1 cellular context compared by ENCODE assay signal in the genomic region with DNA sequence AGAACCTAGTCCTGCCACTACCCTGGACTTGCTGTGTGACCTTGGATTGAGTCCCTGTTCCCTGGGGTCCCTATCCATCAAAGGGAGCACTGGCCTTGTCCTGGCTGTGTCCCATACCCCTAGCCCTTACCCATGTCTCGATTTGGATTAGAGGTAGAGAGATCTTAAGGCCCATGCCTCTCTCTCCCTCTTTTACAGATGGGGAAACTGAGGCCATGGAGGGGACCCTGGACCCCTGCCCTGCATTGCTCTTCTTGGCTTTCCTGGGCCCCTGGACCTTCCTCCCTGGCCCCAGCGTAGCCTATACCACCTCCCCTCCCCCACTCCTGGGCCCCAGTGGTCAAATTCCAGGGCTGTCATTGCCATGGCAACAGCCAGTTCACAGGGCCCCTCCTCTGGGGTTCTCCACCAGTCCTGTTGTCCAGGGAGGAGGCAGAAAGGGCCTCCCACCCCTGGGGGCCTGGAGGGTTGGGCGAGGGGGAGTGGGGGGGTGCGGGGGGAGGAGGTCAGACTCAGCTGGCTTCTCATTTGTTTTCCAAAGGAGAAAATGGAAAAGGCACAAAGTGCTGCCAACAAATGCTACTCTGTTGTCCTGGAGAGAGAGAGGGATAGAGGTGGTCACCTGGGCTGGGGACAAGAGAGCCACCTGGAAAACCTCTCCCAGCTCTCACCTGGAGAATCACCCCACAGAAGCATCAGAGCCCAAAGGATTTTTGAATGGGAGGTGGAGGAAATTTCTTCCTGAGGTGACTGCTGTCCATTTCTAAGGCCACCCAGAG.
A peak's percentile ranks its signal among the peaks of the same experiment; 100 is the strongest.
TF ChIP-seq lines count a peak whose summit lies in the region.

No MANE protein-coding gene starts in this region.

TF ChIP-seq in HepG2, 621 proteins besides CTCF, POLR2A, EP300 and RAD21 (continues in another document):
- no peak for TF ChIP-seq ARNTL (CRISPR knock-in tag; IDR thresholded peaks at IDR 0.05)
- TF ChIP-seq ZBTB7B (CRISPR knock-in tag; IDR thresholded peaks at IDR 0.05) = peak; percentile 82
- TF ChIP-seq, protein P1, sequence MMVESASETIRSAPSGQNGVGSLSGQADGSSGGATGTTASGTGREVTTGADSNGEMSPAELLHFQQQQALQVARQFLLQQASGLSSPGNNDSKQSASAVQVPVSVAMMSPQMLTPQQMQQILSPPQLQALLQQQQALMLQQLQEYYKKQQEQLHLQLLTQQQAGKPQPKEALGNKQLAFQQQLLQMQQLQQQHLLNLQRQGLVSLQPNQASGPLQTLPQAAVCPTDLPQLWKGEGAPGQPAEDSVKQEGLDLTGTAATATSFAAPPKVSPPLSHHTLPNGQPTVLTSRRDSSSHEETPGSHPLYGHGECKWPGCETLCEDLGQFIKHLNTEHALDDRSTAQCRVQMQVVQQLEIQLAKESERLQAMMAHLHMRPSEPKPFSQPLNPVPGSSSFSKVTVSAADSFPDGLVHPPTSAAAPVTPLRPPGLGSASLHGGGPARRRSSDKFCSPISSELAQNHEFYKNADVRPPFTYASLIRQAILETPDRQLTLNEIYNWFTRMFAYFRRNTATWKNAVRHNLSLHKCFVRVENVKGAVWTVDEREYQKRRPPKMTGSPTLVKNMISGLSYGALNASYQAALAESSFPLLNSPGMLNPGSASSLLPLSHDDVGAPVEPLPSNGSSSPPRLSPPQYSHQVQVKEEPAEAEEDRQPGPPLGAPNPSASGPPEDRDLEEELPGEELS (CRISPR knock-in tag; IDR thresholded peaks at IDR 0.05) = peak; percentile 75
- TF ChIP-seq ZSCAN29 (CRISPR knock-in tag; conservative IDR thresholded peaks at IDR 0.05) = peak; percentile 73
- no peak for TF ChIP-seq ATM (IDR thresholded peaks at IDR 0.05; ENCODE audit: borderline replicate concordance)
- TF ChIP-seq, protein P2, sequence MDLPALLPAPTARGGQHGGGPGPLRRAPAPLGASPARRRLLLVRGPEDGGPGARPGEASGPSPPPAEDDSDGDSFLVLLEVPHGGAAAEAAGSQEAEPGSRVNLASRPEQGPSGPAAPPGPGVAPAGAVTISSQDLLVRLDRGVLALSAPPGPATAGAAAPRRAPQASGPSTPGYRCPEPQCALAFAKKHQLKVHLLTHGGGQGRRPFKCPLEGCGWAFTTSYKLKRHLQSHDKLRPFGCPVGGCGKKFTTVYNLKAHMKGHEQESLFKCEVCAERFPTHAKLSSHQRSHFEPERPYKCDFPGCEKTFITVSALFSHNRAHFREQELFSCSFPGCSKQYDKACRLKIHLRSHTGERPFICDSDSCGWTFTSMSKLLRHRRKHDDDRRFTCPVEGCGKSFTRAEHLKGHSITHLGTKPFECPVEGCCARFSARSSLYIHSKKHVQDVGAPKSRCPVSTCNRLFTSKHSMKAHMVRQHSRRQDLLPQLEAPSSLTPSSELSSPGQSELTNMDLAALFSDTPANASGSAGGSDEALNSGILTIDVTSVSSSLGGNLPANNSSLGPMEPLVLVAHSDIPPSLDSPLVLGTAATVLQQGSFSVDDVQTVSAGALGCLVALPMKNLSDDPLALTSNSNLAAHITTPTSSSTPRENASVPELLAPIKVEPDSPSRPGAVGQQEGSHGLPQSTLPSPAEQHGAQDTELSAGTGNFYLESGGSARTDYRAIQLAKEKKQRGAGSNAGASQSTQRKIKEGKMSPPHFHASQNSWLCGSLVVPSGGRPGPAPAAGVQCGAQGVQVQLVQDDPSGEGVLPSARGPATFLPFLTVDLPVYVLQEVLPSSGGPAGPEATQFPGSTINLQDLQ (CRISPR knock-in tag; IDR thresholded peaks at IDR 0.05) = no peak
- peak; percentile 69 for TF ChIP-seq PRPF4 (IDR thresholded peaks at IDR 0.05; ENCODE audit: low read depth, low read length, poor library complexity, severe bottlenecking)
- TF ChIP-seq ZNF224 (CRISPR knock-in tag; IDR thresholded peaks at IDR 0.05) = no peak
- peak; percentile 76 for TF ChIP-seq RXRA (CRISPR knock-in tag; IDR thresholded peaks at IDR 0.05)
- TF ChIP-seq, protein P3, sequence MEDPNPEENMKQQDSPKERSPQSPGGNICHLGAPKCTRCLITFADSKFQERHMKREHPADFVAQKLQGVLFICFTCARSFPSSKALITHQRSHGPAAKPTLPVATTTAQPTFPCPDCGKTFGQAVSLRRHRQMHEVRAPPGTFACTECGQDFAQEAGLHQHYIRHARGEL (CRISPR knock-in tag; IDR thresholded peaks at IDR 0.05) = no peak
- TF ChIP-seq, protein P4, sequence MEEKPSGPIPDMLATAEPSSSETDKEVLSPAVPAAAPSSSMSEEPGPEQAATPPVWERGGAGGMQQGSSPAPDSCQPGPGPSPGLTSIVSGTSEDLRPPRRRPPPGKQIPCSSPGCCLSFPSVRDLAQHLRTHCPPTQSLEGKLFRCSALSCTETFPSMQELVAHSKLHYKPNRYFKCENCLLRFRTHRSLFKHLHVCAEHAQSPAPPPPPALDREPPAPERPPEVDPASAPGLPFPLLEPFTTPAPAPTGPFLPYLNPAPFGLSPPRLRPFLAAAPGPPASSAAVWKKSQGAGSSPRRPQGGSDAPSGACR (CRISPR knock-in tag; IDR thresholded peaks at IDR 0.05) = 0 out of 2 replicates have a peak, but pooled peaks have one; percentile 18
- no peak for TF ChIP-seq ADNP (CRISPR knock-in tag; IDR thresholded peaks at IDR 0.05)
- no peak for TF ChIP-seq ZNF3 (CRISPR knock-in tag; IDR thresholded peaks at IDR 0.05)
- TF ChIP-seq, protein P5, sequence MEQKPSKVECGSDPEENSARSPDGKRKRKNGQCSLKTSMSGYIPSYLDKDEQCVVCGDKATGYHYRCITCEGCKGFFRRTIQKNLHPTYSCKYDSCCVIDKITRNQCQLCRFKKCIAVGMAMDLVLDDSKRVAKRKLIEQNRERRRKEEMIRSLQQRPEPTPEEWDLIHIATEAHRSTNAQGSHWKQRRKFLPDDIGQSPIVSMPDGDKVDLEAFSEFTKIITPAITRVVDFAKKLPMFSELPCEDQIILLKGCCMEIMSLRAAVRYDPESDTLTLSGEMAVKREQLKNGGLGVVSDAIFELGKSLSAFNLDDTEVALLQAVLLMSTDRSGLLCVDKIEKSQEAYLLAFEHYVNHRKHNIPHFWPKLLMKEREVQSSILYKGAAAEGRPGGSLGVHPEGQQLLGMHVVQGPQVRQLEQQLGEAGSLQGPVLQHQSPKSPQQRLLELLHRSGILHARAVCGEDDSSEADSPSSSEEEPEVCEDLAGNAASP (CRISPR knock-in tag; IDR thresholded peaks at IDR 0.05; ENCODE audit: borderline replicate concordance) = peak; percentile 60; the same call in 1 of the 2 replicates
- TF ChIP-seq, protein P6, sequence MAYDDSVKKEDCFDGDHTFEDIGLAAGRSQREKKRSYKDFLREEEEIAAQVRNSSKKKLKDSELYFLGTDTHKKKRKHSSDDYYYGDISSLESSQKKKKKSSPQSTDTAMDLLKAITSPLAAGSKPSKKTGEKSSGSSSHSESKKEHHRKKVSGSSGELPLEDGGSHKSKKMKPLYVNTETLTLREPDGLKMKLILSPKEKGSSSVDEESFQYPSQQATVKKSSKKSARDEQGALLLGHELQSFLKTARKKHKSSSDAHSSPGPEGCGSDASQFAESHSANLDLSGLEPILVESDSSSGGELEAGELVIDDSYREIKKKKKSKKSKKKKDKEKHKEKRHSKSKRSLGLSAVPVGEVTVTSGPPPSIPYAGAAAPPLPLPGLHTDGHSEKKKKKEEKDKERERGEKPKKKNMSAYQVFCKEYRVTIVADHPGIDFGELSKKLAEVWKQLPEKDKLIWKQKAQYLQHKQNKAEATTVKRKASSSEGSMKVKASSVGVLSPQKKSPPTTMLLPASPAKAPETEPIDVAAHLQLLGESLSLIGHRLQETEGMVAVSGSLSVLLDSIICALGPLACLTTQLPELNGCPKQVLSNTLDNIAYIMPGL (CRISPR knock-in tag; IDR thresholded peaks at IDR 0.05; ENCODE audit: borderline replicate concordance in 1 of 2, low read depth in 1 of 2) = 0 out of 4 replicates have a peak, but pooled peaks of 1 of the 2 experiments have one; percentile 15
- TF ChIP-seq ZNF572 (CRISPR knock-in tag; IDR thresholded peaks at IDR 0.05) = 0 out of 2 replicates have a peak, but pooled peaks have one; percentile 57
- TF ChIP-seq TSC22D2 (CRISPR knock-in tag; IDR thresholded peaks at IDR 0.05; ENCODE audit: borderline replicate concordance) = no peak
- no peak for TF ChIP-seq SCMH1 (CRISPR knock-in tag; IDR thresholded peaks at IDR 0.05; ENCODE audit: borderline replicate concordance)
- no peak for TF ChIP-seq LCORL (IDR thresholded peaks at IDR 0.05)
- peak; percentile 96 for TF ChIP-seq LCORL (CRISPR knock-in tag; IDR thresholded peaks at IDR 0.05)
- no peak for TF ChIP-seq MBNL3 (CRISPR knock-in tag; conservative IDR thresholded peaks at IDR 0.05)
- TF ChIP-seq ZNF260 (CRISPR knock-in tag; IDR thresholded peaks at IDR 0.05; ENCODE audit: borderline replicate concordance, low read depth) = no peak
- TF ChIP-seq, protein P7, sequence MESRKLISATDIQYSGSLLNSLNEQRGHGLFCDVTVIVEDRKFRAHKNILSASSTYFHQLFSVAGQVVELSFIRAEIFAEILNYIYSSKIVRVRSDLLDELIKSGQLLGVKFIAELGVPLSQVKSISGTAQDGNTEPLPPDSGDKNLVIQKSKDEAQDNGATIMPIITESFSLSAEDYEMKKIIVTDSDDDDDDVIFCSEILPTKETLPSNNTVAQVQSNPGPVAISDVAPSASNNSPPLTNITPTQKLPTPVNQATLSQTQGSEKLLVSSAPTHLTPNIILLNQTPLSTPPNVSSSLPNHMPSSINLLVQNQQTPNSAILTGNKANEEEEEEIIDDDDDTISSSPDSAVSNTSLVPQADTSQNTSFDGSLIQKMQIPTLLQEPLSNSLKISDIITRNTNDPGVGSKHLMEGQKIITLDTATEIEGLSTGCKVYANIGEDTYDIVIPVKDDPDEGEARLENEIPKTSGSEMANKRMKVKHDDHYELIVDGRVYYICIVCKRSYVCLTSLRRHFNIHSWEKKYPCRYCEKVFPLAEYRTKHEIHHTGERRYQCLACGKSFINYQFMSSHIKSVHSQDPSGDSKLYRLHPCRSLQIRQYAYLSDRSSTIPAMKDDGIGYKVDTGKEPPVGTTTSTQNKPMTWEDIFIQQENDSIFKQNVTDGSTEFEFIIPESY (CRISPR knock-in tag; IDR thresholded peaks at IDR 0.05) = peak; percentile 42; the same call in 1 of the 2 replicates
- peak; percentile 13 for TF ChIP-seq ZNF883 (CRISPR knock-in tag; IDR thresholded peaks at IDR 0.05; ENCODE audit: not compliant biosample characterization)
- TF ChIP-seq, protein P8, sequence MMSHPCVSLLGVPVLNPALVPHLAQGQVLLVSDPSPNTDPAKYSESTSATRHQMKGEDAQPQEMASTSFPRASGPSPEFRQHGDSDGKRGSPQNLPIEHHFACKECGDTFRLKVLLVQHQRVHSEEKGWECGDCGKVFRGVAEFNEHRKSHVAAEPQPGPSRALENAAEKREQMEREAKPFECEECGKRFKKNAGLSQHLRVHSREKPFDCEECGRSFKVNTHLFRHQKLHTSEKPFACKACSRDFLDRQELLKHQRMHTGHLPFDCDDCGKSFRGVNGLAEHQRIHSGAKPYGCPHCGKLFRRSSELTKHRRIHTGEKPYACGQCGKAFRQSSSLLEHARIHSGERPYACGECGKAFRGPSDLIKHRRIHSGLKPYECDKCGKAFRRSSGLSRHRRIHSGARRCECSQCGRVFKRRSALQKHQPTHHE (CRISPR knock-in tag; IDR thresholded peaks at IDR 0.05; ENCODE audit: borderline replicate concordance) = 0 out of 2 replicates have a peak, but pooled peaks have one; percentile 30
- no peak for TF ChIP-seq ZNF550 (CRISPR knock-in tag; IDR thresholded peaks at IDR 0.05; ENCODE audit: borderline replicate concordance)
- TF ChIP-seq, protein P9, sequence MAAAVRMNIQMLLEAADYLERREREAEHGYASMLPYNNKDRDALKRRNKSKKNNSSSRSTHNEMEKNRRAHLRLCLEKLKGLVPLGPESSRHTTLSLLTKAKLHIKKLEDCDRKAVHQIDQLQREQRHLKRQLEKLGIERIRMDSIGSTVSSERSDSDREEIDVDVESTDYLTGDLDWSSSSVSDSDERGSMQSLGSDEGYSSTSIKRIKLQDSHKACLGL (CRISPR knock-in tag; IDR thresholded peaks at IDR 0.05) = no peak
- no peak; the same call in none of the 2 replicates for TF ChIP-seq ZBTB7A (CRISPR knock-in tag; IDR thresholded peaks at IDR 0.05)
- TF ChIP-seq, protein P10, sequence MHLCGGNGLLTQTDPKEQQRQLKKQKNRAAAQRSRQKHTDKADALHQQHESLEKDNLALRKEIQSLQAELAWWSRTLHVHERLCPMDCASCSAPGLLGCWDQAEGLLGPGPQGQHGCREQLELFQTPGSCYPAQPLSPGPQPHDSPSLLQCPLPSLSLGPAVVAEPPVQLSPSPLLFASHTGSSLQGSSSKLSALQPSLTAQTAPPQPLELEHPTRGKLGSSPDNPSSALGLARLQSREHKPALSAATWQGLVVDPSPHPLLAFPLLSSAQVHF (CRISPR knock-in tag; IDR thresholded peaks at IDR 0.05) = no peak
- no peak for TF ChIP-seq AGO2 (optimal IDR thresholded peaks at IDR 0.05; ENCODE audit: low read depth, low read length)
- no peak for TF ChIP-seq NCOA5 (CRISPR knock-in tag; IDR thresholded peaks at IDR 0.05)
- TF ChIP-seq, protein P11, sequence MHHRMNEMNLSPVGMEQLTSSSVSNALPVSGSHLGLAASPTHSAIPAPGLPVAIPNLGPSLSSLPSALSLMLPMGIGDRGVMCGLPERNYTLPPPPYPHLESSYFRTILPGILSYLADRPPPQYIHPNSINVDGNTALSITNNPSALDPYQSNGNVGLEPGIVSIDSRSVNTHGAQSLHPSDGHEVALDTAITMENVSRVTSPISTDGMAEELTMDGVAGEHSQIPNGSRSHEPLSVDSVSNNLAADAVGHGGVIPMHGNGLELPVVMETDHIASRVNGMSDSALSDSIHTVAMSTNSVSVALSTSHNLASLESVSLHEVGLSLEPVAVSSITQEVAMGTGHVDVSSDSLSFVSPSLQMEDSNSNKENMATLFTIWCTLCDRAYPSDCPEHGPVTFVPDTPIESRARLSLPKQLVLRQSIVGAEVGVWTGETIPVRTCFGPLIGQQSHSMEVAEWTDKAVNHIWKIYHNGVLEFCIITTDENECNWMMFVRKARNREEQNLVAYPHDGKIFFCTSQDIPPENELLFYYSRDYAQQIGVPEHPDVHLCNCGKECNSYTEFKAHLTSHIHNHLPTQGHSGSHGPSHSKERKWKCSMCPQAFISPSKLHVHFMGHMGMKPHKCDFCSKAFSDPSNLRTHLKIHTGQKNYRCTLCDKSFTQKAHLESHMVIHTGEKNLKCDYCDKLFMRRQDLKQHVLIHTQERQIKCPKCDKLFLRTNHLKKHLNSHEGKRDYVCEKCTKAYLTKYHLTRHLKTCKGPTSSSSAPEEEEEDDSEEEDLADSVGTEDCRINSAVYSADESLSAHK (CRISPR knock-in tag; IDR thresholded peaks at IDR 0.05; ENCODE audit: borderline replicate concordance) = no peak
- no peak for TF ChIP-seq KAT2B (IDR thresholded peaks at IDR 0.05; ENCODE audit: borderline replicate concordance, low read depth, low read length)
